ENCODE assay signal across 8 cellular contexts in the genomic region with DNA sequence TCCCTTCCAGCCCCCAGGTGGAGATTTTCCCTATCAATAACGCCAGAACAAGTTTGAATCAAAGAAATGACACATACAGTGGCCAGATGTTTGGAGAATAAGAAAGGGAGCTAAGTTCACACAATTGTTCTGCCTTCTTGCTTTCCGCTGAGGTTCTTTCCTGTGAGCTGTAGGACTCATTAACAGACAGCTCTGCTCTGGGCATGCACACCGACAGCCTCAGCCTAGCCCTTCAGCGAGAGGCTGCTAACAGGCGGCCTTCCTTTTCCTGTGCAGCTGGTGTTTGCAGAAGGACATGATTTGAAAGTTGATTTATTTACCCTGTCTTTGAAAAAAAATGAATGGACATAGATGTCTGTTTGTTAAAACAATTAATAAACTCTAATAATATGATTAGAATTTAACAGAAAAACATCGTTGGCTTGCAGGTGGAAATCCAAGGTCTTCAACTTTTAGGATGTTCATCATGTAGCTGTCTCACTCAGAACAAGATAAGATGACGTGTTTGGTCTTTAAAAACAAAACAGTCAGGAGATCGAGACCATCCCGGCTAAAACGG.
DNase-seq lines count a peak whose midpoint lies in the region; ATAC-seq, FAIRE-seq and TF ChIP-seq lines count a peak whose summit lies in the region.

No MANE protein-coding gene starts in this region.

- peaks cover 0 to 2% (median 0%) of the 10 kb centered on the region in 3 donors for H3K27me3 Mint-ChIP-seq in CD14-positive monocyte (ENCODE audit: low read depth in 3 of 3)

- peak; percentile 78 for ATAC-seq in GM19467 (IDR thresholded peaks at IDR 0.05; ENCODE audit: unreplicated experiment)
- ATAC-seq in GM19328 (IDR thresholded peaks at IDR 0.05; ENCODE audit: unreplicated experiment): no peak

- DNase-seq in CD14-positive monocyte (ENCODE audit: low spot score): no peak
- DNase-seq in Kasumi-1 (lab: John Stamatoyannopoulos, UW): peak; percentile 98
- DNase-seq in activated naive CD4-positive, alpha-beta T cell treated with Interleukin-2 at 50 U/mL for 16 hours: peak; percentile 7
- peak; percentile 4 to 6 for DNase-seq in stimulated activated CD4-positive, alpha-beta T cell treated with anti-CD3 and anti-CD28 coated beads, Interleukin-4, amount 100 ng/mL, for 4 hours
- DNase-seq in HCEC 1CT: no peak
- no peak for DNase-seq in D721Med (ENCODE audit: insufficient read length, low spot score)

- H3K27ac Mint-ChIP-seq in CD14-positive monocyte: peak overlapping the region in 5 of 7 donors; percentile 29 to 76 (median 61)

- no peak for FAIRE-seq in D721Med (lab: Jason Lieb, UNC)

- H3K4me3 Mint-ChIP-seq in CD14-positive monocyte: peak overlapping the region; percentile 67 to 88

- H3K9me3 Mint-ChIP-seq in CD14-positive monocyte: no peaks in the 10 kb centered on the region

- no peaks in the 10 kb centered on the region for H3K36me3 Mint-ChIP-seq in CD14-positive monocyte

- H3K4me1 Mint-ChIP-seq in CD14-positive monocyte: peaks cover 35% of the 10 kb centered on the region

- intact Hi-C loops in CD14-positive monocyte (cut with micrococcal nuclease): no loop called here

- TF ChIP-seq CTCF in CD14-positive monocyte (IDR thresholded peaks at IDR 0.05) (no peak), D721Med (IDR thresholded peaks at IDR 0.05; ENCODE audit: insufficient read depth, missing control alignments) (no peak)

Comparison
In these comparisons a context has a peak if more than half of its experiments do, and no peak if none do; other contexts are left out.
1. DNase-seq: peak in Kasumi-1 (2 of 2), activated naive CD4-positive, alpha-beta T cell treated with Interleukin-2 at 50 U/mL for 16 hours (single experiment) and stimulated activated CD4-positive, alpha-beta T cell treated with anti-CD3 and anti-CD28 coated beads, Interleukin-4, amount 100 ng/mL, for 4 hours (2 of 2); none in CD14-positive monocyte (single experiment), HCEC 1CT (single experiment) and D721Med (single experiment).